ENCODE assay signal across 8 cellular contexts in the genomic region with DNA sequence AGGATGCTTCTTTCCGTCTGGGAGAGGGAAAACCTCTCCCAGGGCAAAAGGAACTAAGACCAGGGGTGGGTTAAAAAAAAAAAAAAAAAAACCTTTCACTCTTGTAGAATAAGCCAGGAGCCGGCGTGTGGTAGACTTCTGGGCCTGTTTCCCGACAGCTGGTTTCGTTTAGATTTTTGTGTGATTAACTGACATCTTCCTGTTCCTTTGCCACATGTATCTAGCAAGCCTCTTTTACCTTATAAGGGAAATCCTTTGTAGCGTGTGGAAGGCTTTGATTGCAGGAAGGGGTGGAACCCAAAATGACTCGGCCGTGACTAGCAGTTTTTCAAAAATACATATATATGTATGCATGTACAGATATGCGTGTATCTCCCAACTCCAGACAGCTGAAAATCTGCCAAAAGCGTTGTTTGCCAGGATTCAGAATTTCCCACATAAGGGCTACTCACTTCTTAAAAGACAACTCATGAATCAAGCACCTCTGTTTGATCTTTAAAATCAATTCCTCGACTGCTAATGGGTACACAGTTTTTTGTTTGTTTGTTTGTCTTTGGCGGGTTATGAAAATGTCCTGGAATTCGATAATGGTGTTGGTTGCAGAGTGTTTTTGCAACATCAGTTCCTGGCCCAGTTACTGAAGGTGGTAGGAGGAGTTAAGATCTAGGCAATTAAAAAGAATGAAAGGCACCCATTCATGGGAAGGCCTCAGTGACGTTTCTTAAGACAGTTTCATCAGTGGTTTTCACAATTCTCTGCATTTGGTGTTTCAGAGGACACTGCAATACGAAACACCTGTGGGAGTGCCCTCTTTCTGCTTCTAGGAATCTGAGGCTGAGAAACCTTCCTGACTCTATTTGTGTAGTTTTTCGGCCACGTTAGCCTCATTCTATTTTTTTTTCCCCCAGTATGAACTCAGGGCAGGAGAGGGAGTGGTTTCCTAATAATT. TPM values are rescaled to one million over a fixed set of nuclear protein-coding genes. Genes with fewer than 3 reads are reported as not detected.
DNase-seq lines count a peak whose midpoint lies in the region; FAIRE-seq and TF ChIP-seq lines count a peak whose summit lies in the region.

No MANE protein-coding gene starts in this region.

- FAIRE-seq in urothelium cell line (lab: Jason Lieb, UNC): no peak

- peak overlapping the region; percentile 97 for H3K4me3 ChIP-seq in BLaER1
- H3K4me3 ChIP-seq in iPS-18c (ENCODE audit: insufficient read depth, low read depth, low read length): peak overlapping the region; percentile 89; the same call in 1 of the 2 replicates
- peak overlapping the region; percentile 100 for H3K4me3 ChIP-seq in smooth muscle cell

- peak overlapping the region; percentile 90 for H3K4me2 ChIP-seq in BLaER1
- peak overlapping the region; percentile 95 for H3K4me2 ChIP-seq in smooth muscle cell

- TF ChIP-seq POLR2A in GM19193 (IDR thresholded peaks at IDR 0.05; ENCODE audit: extremely low read depth, insufficient read depth, insufficient read length): peak; percentile 54

- H3K36me3 ChIP-seq in BLaER1: peaks cover 42% of the 10 kb centered on the region
- H3K36me3 ChIP-seq in smooth muscle cell (ENCODE audit: low read depth): peaks cover 3% of the 10 kb centered on the region

- H3K9ac ChIP-seq in BLaER1: peak overlapping the region; percentile 99
- H3K9ac ChIP-seq in smooth muscle cell (ENCODE audit: low read depth): peak overlapping the region; percentile 98

- H3K4me1 ChIP-seq in BLaER1: peaks cover 69% of the 10 kb centered on the region
- H3K4me1 ChIP-seq in smooth muscle cell (ENCODE audit: low read depth): peaks cover 13% of the 10 kb centered on the region

- no peaks in the 10 kb centered on the region for H3K27me3 ChIP-seq in BLaER1
- H3K27me3 ChIP-seq in smooth muscle cell (ENCODE audit: low read depth): no peaks in the 10 kb centered on the region

- H3K27ac ChIP-seq in BLaER1: peak overlapping the region; percentile 99
- peak overlapping the region; percentile 97 for H3K27ac ChIP-seq in smooth muscle cell (ENCODE audit: low read depth)

- no peak for TF ChIP-seq CTCF in smooth muscle cell (IDR thresholded peaks at IDR 0.05; ENCODE audit: borderline replicate concordance, insufficient read depth, poor library complexity, severe bottlenecking)

- no peaks in the 10 kb centered on the region for H3K9me3 ChIP-seq in BLaER1
- H3K9me3 ChIP-seq in iPS-18c (ENCODE audit: control insufficient read depth, insufficient read depth, low read length): peaks cover 2% of the 10 kb centered on the region
- H3K9me3 ChIP-seq in smooth muscle cell (replicated peaks; ENCODE audit: low read depth): no peaks in the 10 kb centered on the region

- H3F3A ChIP-seq in smooth muscle cell (ENCODE audit: low read depth): peaks cover 51% of the 10 kb centered on the region

- peaks cover 82% of the 10 kb centered on the region for H3K79me2 ChIP-seq in smooth muscle cell (ENCODE audit: low read depth)

- H4K20me1 ChIP-seq in BLaER1: peaks cover 51% of the 10 kb centered on the region
- H4K20me1 ChIP-seq in smooth muscle cell (ENCODE audit: low read depth): peaks cover 72% of the 10 kb centered on the region

- H2AFZ ChIP-seq in smooth muscle cell (ENCODE audit: low read depth): no peak overlapping the region

- 7% methylated on average over 17 of the region's 17 CpGs for WGBS in smooth muscle cell (ENCODE audit: low lambda C conversion rate)

- DNase-seq in LHCN-M2 (ENCODE audit: low read depth) (peak; percentile 98), T-helper 9 cell (peak; percentile 55), brain pericyte (ENCODE audit: low read depth, low spot score) (peak; percentile 84), smooth muscle cell (lab: John Stamatoyannopoulos, UW; ENCODE audit: unreplicated experiment) (no peak), urothelium cell line (ENCODE audit: low spot score) (no peak)

RNA-seq across cellular contexts. Expression of a gene that starts 2.7 kb away (rescaled TPM):
- total RNA-seq in LHCN-M2 (2014; rRNA removed) (1,271 and 1,447 TPM in 2 replicates), smooth muscle cell (1,074 and 1,158 TPM in 2 replicates)
- 876 TPM for polyA plus RNA-seq in LHCN-M2 (2012)
- polyA plus RNA-seq in smooth muscle cell: 921 and 1,070 TPM in 2 replicates

RNA-seq across cellular contexts. Expression of a gene that starts 32.7 kb away (rescaled TPM):
- total RNA-seq in LHCN-M2 (2014; rRNA removed) (76.9 and 78.5 TPM in 2 replicates), smooth muscle cell (47.3 and 60.2 TPM in 2 replicates)
- 119 TPM for polyA plus RNA-seq in LHCN-M2 (2012)
- 90.5 and 96.0 TPM in 2 replicates for polyA plus RNA-seq in smooth muscle cell

Comparison
In these comparisons a context has a peak if more than half of its experiments do, and no peak if none do; other contexts are left out.
1. DNase-seq: peak in LHCN-M2 (single experiment), T-helper 9 cell (single experiment) and brain pericyte (single experiment); none in smooth muscle cell (single experiment) and urothelium cell line (single experiment).
2. Peak in every context shown above with its lines, with median percentiles within 50 percentile points of each other: H3K4me3 ChIP-seq.